In genomic region chr2:52526735-52527134, GRCh38 we compare ENCODE assay signal across 31 cellular contexts.
"Had no signal": no experiment of that assay in that cellular context is flagged by ENCODE, and none has a peak within 500 bp of the region (broad histone marks: within the 10 kb centered on the region; RNA-seq: fewer than 3 reads in every experiment).

No MANE protein-coding gene starts in this region.

- H3K27me3 Mint-ChIP-seq: naive B cell; progenitor cell of endocrine pancreas; stimulated activated naive B cell treated with anti-CD40 and anti-IgM and Interleukin-4, amounts not matched to agents 10 μg/mL and 1 μg/mL and 100 μg/mL, for 72 hours had no signal

- H3K4me3 ChIP-seq: left lung, lung, neural progenitor cell, ovary, right atrium auricular region, right lobe of liver, skin epidermis, stomach, testis, thyroid gland, transverse colon, upper lobe of left lung, vagina had no signal

- DNase-seq: hippocampal formation; kidney glomerular epithelial cell; left cardiac atrium; left lung; mesendoderm; naive B cell; natural killer cell; nephron progenitor cell; occipital lobe; ovary; right lobe of liver; stimulated activated CD4-positive, alpha-beta T cell treated with anti-CD3 and anti-CD28 coated beads, Interleukin-12 subunit alpha, Interleukin-12 subunit beta, amount 100 ng/mL, for 4 hours; stimulated activated CD4-positive, alpha-beta T cell treated with anti-CD3 and anti-CD28 coated beads, Interleukin-15, amount 100 ng/mL, for 24 hours; stimulated activated CD4-positive, alpha-beta T cell treated with anti-CD3 and anti-CD28 coated beads, Interleukin-2, amount 100 ng/mL, for 24 hours; stimulated activated CD4-positive, alpha-beta T cell treated with anti-CD3 and anti-CD28 coated beads, Interleukin-4, amount 100 ng/mL, for 1 hour; stimulated activated naive B cell treated with anti-CD40 and anti-IgM and Interleukin-4, amounts not matched to agents 10 μg/mL and 1 μg/mL and 100 μg/mL, for 72 hours; stimulated activated naive CD8-positive, alpha-beta T cell treated with anti-CD3 and anti-CD28 coated beads, Interleukin-15, Interleukin-2, amounts not matched to agents 100 U/mL and 50 U/mL, for 24 hours; stomach; testis; thyroid gland; transverse colon; upper lobe of left lung had no signal

- H3K9me3 Mint-ChIP-seq: mesothelial cell of epicardium, nephron progenitor cell, neural progenitor cell had no signal

- H3K4me1 Mint-ChIP-seq: mesothelial cell of epicardium; naive B cell; natural killer cell; stimulated activated naive B cell treated with anti-CD40 and anti-IgM and Interleukin-4, amounts not matched to agents 10 μg/mL and 1 μg/mL and 100 μg/mL, for 72 hours had no signal

- H3K27me3 ChIP-seq: left lung, neural progenitor cell, neutrophil, ovary, right atrium auricular region, right lobe of liver, stomach, testis, thyroid gland, transverse colon, upper lobe of left lung, vagina had no signal

- H3K36me3 ChIP-seq: left lung, neural progenitor cell, neutrophil, ovary, right atrium auricular region, right lobe of liver, stomach, thyroid gland, transverse colon, upper lobe of left lung, vagina had no signal

- H3K9ac ChIP-seq: neural progenitor cell had no signal

- H3K27ac ChIP-seq: left lung, neural progenitor cell, neutrophil, ovary, right atrium auricular region, right lobe of liver, skin epidermis, stomach, testis, thyroid gland, transverse colon, upper lobe of left lung, vagina had no signal

- H2AFZ ChIP-seq: neural progenitor cell had no signal

- H3K4me2 ChIP-seq: neural progenitor cell had no signal

- H3K4me1 ChIP-seq: left lung, right atrium auricular region, right lobe of liver, stomach, testis, thyroid gland, transverse colon, upper lobe of left lung, vagina had no signal

- H3K4me3 Mint-ChIP-seq: mesothelial cell of epicardium; naive B cell; natural killer cell; nephron progenitor cell; neural progenitor cell; stimulated activated naive B cell treated with anti-CD40 and anti-IgM and Interleukin-4, amounts not matched to agents 10 μg/mL and 1 μg/mL and 100 μg/mL, for 72 hours had no signal

- H3K9me3 ChIP-seq: neutrophil, ovary, right lobe of liver, testis, thyroid gland, transverse colon, upper lobe of left lung, vagina had no signal

- ATAC-seq: left cardiac atrium; left lung; natural killer cell; stimulated activated naive B cell treated with anti-CD40 and anti-IgM and Interleukin-4, amounts not matched to agents 10 μg/mL and 1 μg/mL and 100 μg/mL, for 72 hours; stimulated activated naive CD8-positive, alpha-beta T cell treated with anti-CD3 and anti-CD28 coated beads, Interleukin-15, Interleukin-2, amounts not matched to agents 100 U/mL and 50 U/mL, for 24 hours had no signal

- H3K27ac Mint-ChIP-seq: mesothelial cell of epicardium; naive B cell; natural killer cell; nephron progenitor cell; neural progenitor cell; progenitor cell of endocrine pancreas; stimulated activated naive B cell treated with anti-CD40 and anti-IgM and Interleukin-4, amounts not matched to agents 10 μg/mL and 1 μg/mL and 100 μg/mL, for 72 hours had no signal

- H3K36me3 Mint-ChIP-seq: mesothelial cell of epicardium; naive B cell; neural progenitor cell; stimulated activated naive B cell treated with anti-CD40 and anti-IgM and Interleukin-4, amounts not matched to agents 10 μg/mL and 1 μg/mL and 100 μg/mL, for 72 hours had no signal

- FAIRE-seq: keratinocyte had no signal
